In genomic region chr3:71451812-71452211, GRCh38 we compare ENCODE assay signal across 23 cellular contexts.
DNase-seq lines count a peak whose midpoint lies in the region; ATAC-seq and TF ChIP-seq lines count a peak whose summit lies in the region.
"Had no signal": no experiment of that assay in that cellular context is flagged by ENCODE, and none has a peak within 500 bp of the region (broad histone marks: within the 10 kb centered on the region; RNA-seq: fewer than 3 reads in every experiment).

No MANE protein-coding gene starts in this region.

- DNase-seq in stimulated activated naive CD8-positive, alpha-beta T cell treated with anti-CD3 and anti-CD28 coated beads, Interleukin-15, Interleukin-2, amounts not matched to agents 100 U/mL and 50 U/mL, for 24 hours: no peak
- DNase-seq in naive B cell: no peak
- no peak for DNase-seq in central memory CD4-positive, alpha-beta T cell
- DNase-seq in prostate gland (ENCODE audit: low spot score): no peak
- DNase-seq in AML-193 (lab: John Stamatoyannopoulos, UW): no peak
- no peak for DNase-seq in MM.1S
- DNase-seq: activated CD4-positive, alpha-beta T cell treated with anti-CD3 and anti-CD28 coated beads, Interleukin-2, amount 50 U/mL, for 1 hour; brain microvascular endothelial cell; colonic mucosa; COR-L47; DMS79 treated with DMSO at 0.1 percent for 48 hours; endodermal cell; KG1; NCI-H187; NCI-H774; OCI-M1; SHP77; stimulated activated CD4-positive, alpha-beta T cell treated with anti-CD3 and anti-CD28 coated beads, Interleukin-2, amount 100 ng/mL, for 24 hours; SW 1271; tibial artery had no signal

- peaks cover 98% of the 10 kb centered on the region for H3K4me1 Mint-ChIP-seq in stimulated activated naive CD8-positive, alpha-beta T cell treated with anti-CD3 and anti-CD28 coated beads, Interleukin-15, Interleukin-2, amounts not matched to agents 100 ng/mL and 50 ng/mL, for 24 hours (ENCODE audit: low read depth)
- H3K4me1 Mint-ChIP-seq in naive B cell: peaks cover 67 to 98% (median 95%) of the 10 kb centered on the region in 3 donors

- H3K79me2 ChIP-seq in MM.1S (ENCODE audit: low read length): no peaks in the 10 kb centered on the region

- peaks cover 16% of the 10 kb centered on the region for H3F3A ChIP-seq in MM.1S (ENCODE audit: insufficient read depth, low read length)

- WGBS in prostate gland: 72% methylated on average over 5 of the region's 5 CpGs

- H3K36me3 ChIP-seq in prostate gland: no peaks in the 10 kb centered on the region
- H3K36me3 ChIP-seq in MM.1S (replicated peaks; ENCODE audit: insufficient read depth, low read length): no peaks in the 10 kb centered on the region
- H3K36me3 ChIP-seq: brain microvascular endothelial cell, colonic mucosa, tibial artery had no signal

- no peak overlapping the region for H3K9ac ChIP-seq in MM.1S (ENCODE audit: low read length)

- no peak overlapping the region for H3K4me3 ChIP-seq in prostate gland
- no peak overlapping the region for H3K4me3 ChIP-seq in MM.1S (ENCODE audit: low read length)
- H3K4me3 ChIP-seq: colonic mucosa, GM12878, tibial artery had no signal

- H4K20me1 ChIP-seq in MM.1S (ENCODE audit: insufficient read depth, low read length): no peaks in the 10 kb centered on the region

- H3K9me3 ChIP-seq in prostate gland (no peaks in the 10 kb centered on the region), MM.1S (replicated peaks; ENCODE audit: insufficient read depth, low read length) (no peaks in the 10 kb centered on the region)
- H3K9me3 ChIP-seq: colonic mucosa, tibial artery had no signal

- H3K27me3 Mint-ChIP-seq in stimulated activated naive CD8-positive, alpha-beta T cell treated with anti-CD3 and anti-CD28 coated beads, Interleukin-15, Interleukin-2, amounts not matched to agents 100 ng/mL and 50 ng/mL, for 24 hours: no peaks in the 10 kb centered on the region
- H3K27me3 Mint-ChIP-seq in naive B cell: no peaks in the 10 kb centered on the region

- peak overlapping the region; percentile 73 for H3K4me3 Mint-ChIP-seq in stimulated activated naive CD8-positive, alpha-beta T cell treated with anti-CD3 and anti-CD28 coated beads, Interleukin-15, Interleukin-2, amounts not matched to agents 100 ng/mL and 50 ng/mL, for 24 hours
- H3K4me3 Mint-ChIP-seq in naive B cell: peak overlapping the region in 6 of 8 donors; percentile 9 to 68 (median 41)
- H3K4me3 Mint-ChIP-seq: endodermal cell had no signal

- TF ChIP-seq CTCF in VCaP (conservative IDR thresholded peaks at IDR 0.05) (no peak), prostate gland (IDR thresholded peaks at IDR 0.05) (no peak), MM.1S (IDR thresholded peaks at IDR 0.05; ENCODE audit: low read length) (no peak)

- intact Hi-C loops in prostate gland (cut with DNase I): no loop called here

- no peaks in the 10 kb centered on the region for H3K9me3 Mint-ChIP-seq in stimulated activated naive CD8-positive, alpha-beta T cell treated with anti-CD3 and anti-CD28 coated beads, Interleukin-15, Interleukin-2, amounts not matched to agents 100 ng/mL and 50 ng/mL, for 24 hours
- no peaks in the 10 kb centered on the region for H3K9me3 Mint-ChIP-seq in naive B cell
- H3K9me3 Mint-ChIP-seq: endodermal cell had no signal

- no peaks in the 10 kb centered on the region for H3K27me3 ChIP-seq in prostate gland (replicated peaks; ENCODE audit: insufficient read depth)
- no peaks in the 10 kb centered on the region for H3K27me3 ChIP-seq in MM.1S (replicated peaks; ENCODE audit: insufficient read depth, low read length)
- H3K27me3 ChIP-seq: brain microvascular endothelial cell, colonic mucosa, tibial artery had no signal

- no peaks in the 10 kb centered on the region for H3K36me3 Mint-ChIP-seq in stimulated activated naive CD8-positive, alpha-beta T cell treated with anti-CD3 and anti-CD28 coated beads, Interleukin-15, Interleukin-2, amounts not matched to agents 100 ng/mL and 50 ng/mL, for 24 hours (ENCODE audit: low read depth)
- no peaks in the 10 kb centered on the region for H3K36me3 Mint-ChIP-seq in naive B cell

- H3K27ac ChIP-seq in VCaP (peak overlapping the region; percentile 92), prostate gland (no peak overlapping the region), MM.1S (ENCODE audit: low read length) (no peak overlapping the region)
- H3K27ac ChIP-seq: brain microvascular endothelial cell, colonic mucosa, tibial artery had no signal

- no peak overlapping the region for H3K4me2 ChIP-seq in MM.1S (ENCODE audit: low read depth, low read length)

- H2AFZ ChIP-seq in MM.1S (ENCODE audit: low read length): no peak overlapping the region

- peak overlapping the region; percentile 97 for H3K27ac Mint-ChIP-seq in stimulated activated naive CD8-positive, alpha-beta T cell treated with anti-CD3 and anti-CD28 coated beads, Interleukin-15, Interleukin-2, amounts not matched to agents 100 ng/mL and 50 ng/mL, for 24 hours
- peak overlapping the region; percentile 90 to 99 (median 97) for H3K27ac Mint-ChIP-seq in naive B cell
- H3K27ac Mint-ChIP-seq: endodermal cell had no signal

- H3K9me2 ChIP-seq in MM.1S (replicated peaks; ENCODE audit: insufficient read depth, low read length): no peaks in the 10 kb centered on the region

- ATAC-seq in stimulated activated naive CD8-positive, alpha-beta T cell treated with anti-CD3 and anti-CD28 coated beads, Interleukin-15, Interleukin-2, amounts not matched to agents 100 U/mL and 50 U/mL, for 24 hours: no peak
- ATAC-seq in naive B cell (ENCODE audit: low read depth in 2 of 2): no peak
- ATAC-seq: GM12878 had no signal

- peaks cover 3% of the 10 kb centered on the region for H3K4me1 ChIP-seq in prostate gland (replicated peaks)
- peaks cover 50% of the 10 kb centered on the region for H3K4me1 ChIP-seq in MM.1S (ENCODE audit: low read length)

- no peak for TF ChIP-seq POLR2A in prostate gland (IDR thresholded peaks at IDR 0.05)
